Comparison of ENCODE assay signal across 9 cellular contexts in genomic region chr9:38423939-38424843, GRCh38. TPM values are rescaled to one million over a fixed set of nuclear protein-coding genes. Genes with fewer than 3 reads are reported as not detected.
A peak's percentile ranks its signal among the peaks of the same experiment; 100 is the strongest.
DNase-seq lines count a peak whose midpoint lies in the region; ATAC-seq, FAIRE-seq and TF ChIP-seq lines count a peak whose summit lies in the region.
"Had no signal": no experiment of that assay in that cellular context is flagged by ENCODE, and none has a peak within 500 bp of the region (broad histone marks: within the 10 kb centered on the region; RNA-seq: fewer than 3 reads in every experiment).

Gene IGFBPL1, minus strand, starts transcription at chr9:38424454. Its CDS starts 30 bp downstream, at chr9:38424424.

- 1% methylated on average over 52 of the region's 118 CpGs for whole genome bisulfite sequencing in suprapubic skin

- peak; percentile 17 to 21 for DNase-seq in activated CD4-positive, alpha-beta T cell treated with anti-CD3 and anti-CD28 coated beads, Interleukin-2, amount 50 U/mL, for 48 hours
- no peak for DNase-seq in activated CD4-positive, alpha-beta T cell treated with anti-CD3 and anti-CD28 coated beads, Interleukin-2, amount 50 U/mL, for 4 hours
- DNase-seq in NCI-H1694 treated with DMSO at 0.1 percent for 48 hours (lab: John Stamatoyannopoulos, UW) (peak; percentile 64), bronchial epithelial cell (ENCODE audit: low read depth) (no peak), left lobe of liver (ENCODE audit: low spot score) (peak; percentile 42), suprapubic skin (ENCODE audit: low spot score in 2 of 2) (peak in 1 of 2 donors; percentile 57), NCI-H187 treated with DMSO at 0.1 percent for 48 hours (lab: John Stamatoyannopoulos, UW) (no peak), T1000 (lab: John Stamatoyannopoulos, UW) (no peak)

- H3K4me1 ChIP-seq in suprapubic skin: peaks cover 12% of the 10 kb centered on the region

- H3K36me3 ChIP-seq in bronchial epithelial cell (ENCODE audit: control insufficient read depth, insufficient read depth, low read length) (no peaks in the 10 kb centered on the region), suprapubic skin (no peaks in the 10 kb centered on the region)

- peak within 1 kb of the TSS; percentile 31 for H3K4me3 ChIP-seq in bronchial epithelial cell (ENCODE audit: low read depth, low read length)
- H3K4me3 ChIP-seq in suprapubic skin: peak within 1 kb of the TSS; percentile 51

- H3K27ac ChIP-seq in suprapubic skin: no peak within 1 kb of the TSS

- peak; percentile 87 for ATAC-seq in left lobe of liver

- no peak for TF ChIP-seq EP300 in suprapubic skin (IDR thresholded peaks at IDR 0.05)

- TF ChIP-seq CTCF in bronchial epithelial cell (IDR thresholded peaks at IDR 0.05; ENCODE audit: insufficient read depth, low read length, severe bottlenecking): no peak
- TF ChIP-seq CTCF in suprapubic skin (IDR thresholded peaks at IDR 0.05): no peak

- no peak for TF ChIP-seq POLR2A in suprapubic skin (IDR thresholded peaks at IDR 0.05)

- no peak for FAIRE-seq in bronchial epithelial cell (lab: Jason Lieb, UNC)
- FAIRE-seq: TTC549 had no signal

- H3K27me3 ChIP-seq in bronchial epithelial cell (ENCODE audit: control insufficient read depth, insufficient read depth, low read length): peaks cover 5% of the 10 kb centered on the region
- H3K27me3 ChIP-seq in suprapubic skin: peaks cover 60% of the 10 kb centered on the region

- H3K9me3 ChIP-seq in suprapubic skin: no peaks in the 10 kb centered on the region

RNA-seq across cellular contexts. Expression of gene IGFBPL1, which starts in this region (rescaled TPM):
- not detected in 2 replicates for total RNA-seq in bronchial epithelial cell
- total RNA-seq in left lobe of liver: not detected
- total RNA-seq in suprapubic skin: not detected

Comparison
In these comparisons a context has a peak if more than half of its experiments do, and no peak if none do; other contexts are left out.
1. DNase-seq: peak in activated CD4-positive, alpha-beta T cell treated with anti-CD3 and anti-CD28 coated beads, Interleukin-2, amount 50 U/mL, for 48 hours (2 of 2) and NCI-H1694 treated with DMSO at 0.1 percent for 48 hours (single experiment); none in activated CD4-positive, alpha-beta T cell treated with anti-CD3 and anti-CD28 coated beads, Interleukin-2, amount 50 U/mL, for 4 hours (0 of 2), bronchial epithelial cell (single experiment), NCI-H187 treated with DMSO at 0.1 percent for 48 hours (single experiment) and T1000 (single experiment).
2. Peak in DNase-seq and ATAC-seq in left lobe of liver; RNA of the gene not detected or under 1 TPM.